Comparison of ENCODE assay signal across 11 cellular contexts in genomic region chr5:135553688-135554462, GRCh38. TPM values are rescaled to one million over a fixed set of nuclear protein-coding genes. Genes with fewer than 3 reads are reported as not detected.
DNase-seq lines count a peak whose midpoint lies in the region; ATAC-seq and TF ChIP-seq lines count a peak whose summit lies in the region.
"Had no signal": no experiment of that assay in that cellular context is flagged by ENCODE, and none has a peak within 500 bp of the region (broad histone marks: within the 10 kb centered on the region; RNA-seq: fewer than 3 reads in every experiment).

No MANE protein-coding gene starts in this region.

- no peak overlapping the region for H3K27ac Mint-ChIP-seq in neural progenitor cell
- H3K27ac Mint-ChIP-seq: T-helper 2 cell treated with Interferon-gamma antibody and Interleukin-4, amounts not matched to agents 5 μg/mL and 100 μg/mL, for 36 hours had no signal

- DNase-seq in NCI-H2029 (lab: John Stamatoyannopoulos, UW) (peak; percentile 30), cardiac fibroblast (ENCODE audit: low read depth in 2 of 2) (peak; percentile 9 to 20), neural progenitor cell (ENCODE audit: low spot score) (peak; percentile 65), OCI-M1 (lab: John Stamatoyannopoulos, UW) (no peak)
- DNase-seq: stimulated activated CD4-positive, alpha-beta T cell treated with anti-CD3 and anti-CD28 coated beads, Interleukin-2, amount 100 ng/mL, for 48 hours had no signal

- TF ChIP-seq CTCF in DOHH2 (IDR thresholded peaks at IDR 0.05; ENCODE audit: low read depth, low read length, poor library complexity, severe bottlenecking): peak; percentile 11
- peak; percentile 24 for TF ChIP-seq CTCF in cardiac fibroblast (IDR thresholded peaks at IDR 0.05; ENCODE audit: low read depth, low read length)
- TF ChIP-seq CTCF in neural progenitor cell (IDR thresholded peaks at IDR 0.05): peak; percentile 66

- H3K27ac ChIP-seq in DOHH2 (ENCODE audit: low read depth, low read length) (no peak overlapping the region), neural progenitor cell (no peak overlapping the region)
- H3K27ac ChIP-seq: epithelial cell of prostate had no signal

- ATAC-seq in HG03378 (IDR thresholded peaks at IDR 0.05; ENCODE audit: unreplicated experiment): no peak
- ATAC-seq in GM18511 (IDR thresholded peaks at IDR 0.05; ENCODE audit: unreplicated experiment): no peak
- ATAC-seq in GM21390 (IDR thresholded peaks at IDR 0.05; ENCODE audit: unreplicated experiment): no peak

- no peaks in the 10 kb centered on the region for H3K36me3 ChIP-seq in DOHH2 (ENCODE audit: control insufficient read depth, low read length)
- H3K36me3 ChIP-seq in neural progenitor cell: no peaks in the 10 kb centered on the region

- H3K27me3 ChIP-seq in DOHH2 (ENCODE audit: control insufficient read depth, low read length) (peaks cover 8% of the 10 kb centered on the region; the same call in 1 of the 2 replicates), neural progenitor cell (peaks cover 94% of the 10 kb centered on the region)

- H3K4me3 ChIP-seq in DOHH2 (ENCODE audit: low read length) (no peak overlapping the region), cardiac fibroblast (replicated peaks in 1 of 2; ENCODE audit: low read depth in 2 of 2, low read length in 2 of 2) (no peak overlapping the region), neural progenitor cell (no peak overlapping the region)

- no peak overlapping the region for H2AFZ ChIP-seq in neural progenitor cell (replicated peaks)

- no peaks in the 10 kb centered on the region for H3K9me2 ChIP-seq in DOHH2 (replicated peaks; ENCODE audit: control insufficient read depth, low read length)

- H3F3A ChIP-seq in DOHH2 (ENCODE audit: control insufficient read depth, insufficient read depth) (no peaks in the 10 kb centered on the region), neural progenitor cell (ENCODE audit: low read depth) (no peaks in the 10 kb centered on the region)

- H3K36me3 Mint-ChIP-seq in neural progenitor cell: no peaks in the 10 kb centered on the region

- peaks cover 22% of the 10 kb centered on the region for H3K27me3 Mint-ChIP-seq in neural progenitor cell (ENCODE audit: insufficient read depth, low read depth)

- H4K20me1 ChIP-seq in DOHH2 (ENCODE audit: control insufficient read depth, insufficient read depth, low read depth, low read length) (0 out of 2 replicates have a peak, but pooled peaks cover 1% of the 10 kb centered on the region), neural progenitor cell (ENCODE audit: low read depth) (peaks cover 15% of the 10 kb centered on the region)

- H3K9ac ChIP-seq in neural progenitor cell: no peak overlapping the region

- H3K9me3 ChIP-seq in DOHH2 (ENCODE audit: control insufficient read depth, insufficient read depth, low read length): no peaks in the 10 kb centered on the region
- no peaks in the 10 kb centered on the region for H3K9me3 ChIP-seq in neural progenitor cell (ENCODE audit: low read depth)

- no peaks in the 10 kb centered on the region for H3K9me3 Mint-ChIP-seq in neural progenitor cell
- H3K9me3 Mint-ChIP-seq: T-helper 2 cell treated with Interferon-gamma antibody and Interleukin-4, amounts not matched to agents 5 μg/mL and 100 μg/mL, for 36 hours had no signal

- H3K4me1 Mint-ChIP-seq in neural progenitor cell: peaks cover 18% of the 10 kb centered on the region

- H3K4me2 ChIP-seq in DOHH2 (ENCODE audit: low read length) (no peak overlapping the region), neural progenitor cell (no peak overlapping the region)

- H3K79me2 ChIP-seq in DOHH2 (ENCODE audit: control insufficient read depth, low read length) (no peaks in the 10 kb centered on the region), neural progenitor cell (ENCODE audit: low read depth) (no peaks in the 10 kb centered on the region)

- H3K4me1 ChIP-seq in DOHH2 (ENCODE audit: control insufficient read depth, low read length) (no peaks in the 10 kb centered on the region), neural progenitor cell (no peaks in the 10 kb centered on the region)

- H3K4me3 Mint-ChIP-seq in neural progenitor cell: no peak overlapping the region
- H3K4me3 Mint-ChIP-seq: T-helper 2 cell treated with Interferon-gamma antibody and Interleukin-4, amounts not matched to agents 5 μg/mL and 100 μg/mL, for 36 hours had no signal

RNA-seq across cellular contexts. Expression of gene NEUROG1, which starts 18.1 kb away (rescaled TPM):
- not detected in 2 replicates for total RNA-seq in neural progenitor cell (ENCODE audit: low replicate concordance)

RNA-seq across cellular contexts. Expression of gene CXCL14, which starts 24.9 kb away (rescaled TPM):
- 0.45 TPM in 1 of 2 replicates, not detected in the other for total RNA-seq in neural progenitor cell (ENCODE audit: low replicate concordance)

Comparison
In these comparisons a context has a peak if more than half of its experiments do, and no peak if none do; other contexts are left out.
1. CTCF ChIP-seq: peak in every context shown above with its lines; median percentile 66 in neural progenitor cell; 24 in cardiac fibroblast; 11 in DOHH2.